In the genomic region with DNA sequence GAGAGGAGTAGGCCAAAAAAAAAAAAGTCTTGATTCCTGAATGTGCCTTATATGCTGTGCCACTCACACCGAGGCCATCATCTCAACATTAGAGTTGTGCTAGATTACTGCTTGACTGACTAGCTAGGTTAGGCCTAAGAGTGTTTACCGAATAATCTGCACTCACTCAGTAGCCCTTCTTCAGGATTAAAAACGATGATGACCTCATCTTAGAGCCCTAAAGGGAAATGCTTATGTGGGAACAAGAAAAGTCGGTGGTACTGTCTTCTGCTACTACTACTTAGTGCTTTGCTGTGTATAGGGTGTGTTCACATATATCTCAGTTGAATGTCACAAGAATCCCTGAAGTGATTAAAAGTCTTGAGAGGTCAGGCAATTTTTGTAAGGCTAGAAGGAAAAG, we compare ENCODE assay signal across 16 cellular contexts.
"Had no signal": no experiment of that assay in that cellular context is flagged by ENCODE, and none has a peak within 500 bp of the region (broad histone marks: within the 10 kb centered on the region; RNA-seq: fewer than 3 reads in every experiment).

No MANE protein-coding gene starts in this region.

- H3K36me3 ChIP-seq: ovary had no signal

- H3K9me3 Mint-ChIP-seq: activated CD4-positive, alpha-beta memory T cell treated with anti-CD3 and anti-CD28 coated beads, Interleukin-2, amount 10 ng/mL, durations not matched to agents 7 days and 5 days; activated naive CD4-positive, alpha-beta T cell treated with anti-CD3 and anti-CD28 coated beads, Interleukin-2, amount 10 ng/mL, durations not matched to agents 7 days and 5 days; neural progenitor cell; T-helper 2 cell treated with Interferon-gamma antibody and Interleukin-4, amounts not matched to agents 5 μg/mL and 100 μg/mL, for 36 hours; type B pancreatic cell had no signal

- H3K4me1 Mint-ChIP-seq: activated CD4-positive, alpha-beta memory T cell treated with anti-CD3 and anti-CD28 coated beads, Interleukin-2, amount 10 ng/mL, durations not matched to agents 7 days and 5 days; activated naive CD4-positive, alpha-beta T cell treated with anti-CD3 and anti-CD28 coated beads, Interleukin-2, amount 10 ng/mL, durations not matched to agents 7 days and 5 days had no signal

- H3K4me3 Mint-ChIP-seq: activated CD4-positive, alpha-beta memory T cell treated with anti-CD3 and anti-CD28 coated beads, Interleukin-2, amount 10 ng/mL, durations not matched to agents 7 days and 5 days; activated naive CD4-positive, alpha-beta T cell treated with anti-CD3 and anti-CD28 coated beads, Interleukin-2, amount 10 ng/mL, durations not matched to agents 7 days and 5 days; neural progenitor cell; T-helper 2 cell treated with Interferon-gamma antibody and Interleukin-4, amounts not matched to agents 5 μg/mL and 100 μg/mL, for 36 hours; type B pancreatic cell had no signal

- H3K4me1 ChIP-seq: esophagus muscularis mucosa, foreskin keratinocyte, heart right ventricle, left lung, neural progenitor cell had no signal

- H3K27ac Mint-ChIP-seq: activated CD4-positive, alpha-beta memory T cell treated with anti-CD3 and anti-CD28 coated beads, Interleukin-2, amount 10 ng/mL, durations not matched to agents 7 days and 5 days; activated naive CD4-positive, alpha-beta T cell treated with anti-CD3 and anti-CD28 coated beads, Interleukin-2, amount 10 ng/mL, durations not matched to agents 7 days and 5 days; neural progenitor cell; T-helper 2 cell treated with Interferon-gamma antibody and Interleukin-4, amounts not matched to agents 5 μg/mL and 100 μg/mL, for 36 hours; type B pancreatic cell had no signal

- H3K27ac ChIP-seq: esophagus muscularis mucosa, foreskin keratinocyte, heart right ventricle, left lung, neural progenitor cell, ovary, skin epidermis had no signal

- ATAC-seq: foreskin keratinocyte, heart right ventricle, left lung had no signal

- H3K27me3 Mint-ChIP-seq: activated CD4-positive, alpha-beta memory T cell treated with anti-CD3 and anti-CD28 coated beads, Interleukin-2, amount 10 ng/mL, durations not matched to agents 7 days and 5 days; activated naive CD4-positive, alpha-beta T cell treated with anti-CD3 and anti-CD28 coated beads, Interleukin-2, amount 10 ng/mL, durations not matched to agents 7 days and 5 days; type B pancreatic cell had no signal

- DNase-seq: activated CD4-positive, alpha-beta memory T cell treated with anti-CD3 and anti-CD28 coated beads, Interleukin-2, amount 10 ng/mL, durations not matched to agents 7 days and 5 days; activated CD4-positive, alpha-beta T cell treated with anti-CD3 and anti-CD28 coated beads for 1 hour; activated CD8-positive, alpha-beta memory T cell treated with anti-CD3 and anti-CD28 coated beads, Interleukin-2, amount 50 U/mL, for 48 hours; activated naive CD4-positive, alpha-beta T cell treated with anti-CD3 and anti-CD28 coated beads, Interleukin-2, amount 10 ng/mL, durations not matched to agents 7 days and 5 days; foreskin keratinocyte; heart right ventricle; islet precursor cell; left lung; mesenchymal stem cell; ovary; SIG-M5 had no signal

- H3K4me3 ChIP-seq: esophagus muscularis mucosa, heart right ventricle, left lung, neural progenitor cell, ovary, skin epidermis had no signal

- H3K9me3 ChIP-seq: esophagus muscularis mucosa, heart right ventricle, left lung, ovary had no signal
